ENCODE assay signal across 14 cellular contexts in the genomic region with DNA sequence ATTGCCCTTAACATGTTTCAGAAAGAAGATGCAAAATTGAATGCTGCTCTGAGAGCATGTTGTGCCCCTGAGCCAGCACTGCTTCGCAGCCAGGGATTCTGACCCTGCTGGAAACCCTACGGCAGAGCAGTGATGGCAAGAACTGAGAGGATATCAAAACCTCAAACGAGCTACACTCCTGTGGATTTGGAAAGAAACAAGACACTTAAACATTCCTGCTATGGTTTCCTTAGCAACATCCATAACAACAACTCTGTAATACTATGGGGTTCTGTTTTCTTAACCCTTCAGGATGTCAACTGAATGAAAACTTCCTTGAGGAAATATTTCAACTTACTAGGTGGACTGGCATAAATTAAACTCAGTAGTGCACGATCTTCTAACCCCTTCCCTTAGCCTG.
A peak's percentile ranks its signal among the peaks of the same experiment; 100 is the strongest.
DNase-seq lines count a peak whose midpoint lies in the region; ATAC-seq, FAIRE-seq and TF ChIP-seq lines count a peak whose summit lies in the region.
"Had no signal": no experiment of that assay in that cellular context is flagged by ENCODE, and none has a peak within 500 bp of the region (broad histone marks: within the 10 kb centered on the region; RNA-seq: fewer than 3 reads in every experiment).

No MANE protein-coding gene starts in this region.

- POLR2A ChIA-PET in AG04450 (lab: Yijun Ruan, JAX), result interaction anchor here (0.8 kb wide), 1 partner anchor 69 kb away, joined by 3 read pairs; no protein-coding TSS in a partner anchor
- POLR2A ChIA-PET in naive thymus-derived CD4-positive, alpha-beta T cell (lab: Charles Lee), result no interaction called here

- no peaks in the 10 kb centered on the region for H3K4me1 ChIP-seq in naive thymus-derived CD4-positive, alpha-beta T cell (ENCODE audit: control insufficient read depth in 2 of 2, insufficient read depth in 2 of 2, low read length in 2 of 2)
- H3K4me1 ChIP-seq: parathyroid adenoma had no signal

- DNase-seq in AG04450 (ENCODE audit: low read depth, low spot score), result peak; percentile 68
- DNase-seq in LoVo (ENCODE audit: low spot score), result peak; percentile 33
- peak; percentile 76 for DNase-seq in bronchial epithelial cell (ENCODE audit: low read depth)
- DNase-seq in left kidney (ENCODE audit: low read depth, low spot score), result peak; percentile 91
- no peak for DNase-seq in NCI-H524 (lab: John Stamatoyannopoulos, UW)
- DNase-seq in activated CD4-positive, CD25-positive, alpha-beta regulatory T cell (lab: John Stamatoyannopoulos, UW), result no peak
- DNase-seq in naive thymus-derived CD4-positive, alpha-beta T cell, result no peak
- DNase-seq: activated T-cell treated with anti-CD3 and anti-CD28 coated beads for 4 hours had no signal

- TF ChIP-seq CTCF in AG04450 (IDR thresholded peaks at IDR 0.05; ENCODE audit: low read depth, low read length), result no peak
- no peak for TF ChIP-seq CTCF in bronchial epithelial cell (IDR thresholded peaks at IDR 0.05; ENCODE audit: insufficient read depth, low read length, severe bottlenecking)

- H3K36me3 Mint-ChIP-seq in naive thymus-derived CD4-positive, alpha-beta T cell, result no peaks in the 10 kb centered on the region
- H3K36me3 Mint-ChIP-seq: CD14-positive monocyte, IgD-negative memory B cell had no signal

- no peaks in the 10 kb centered on the region for H3K36me3 ChIP-seq in bronchial epithelial cell (ENCODE audit: control insufficient read depth, insufficient read depth, low read length)
- H3K36me3 ChIP-seq in naive thymus-derived CD4-positive, alpha-beta T cell (ENCODE audit: control insufficient read depth in 2 of 3, insufficient read depth in 3 of 3, low read length in 3 of 3), result no peaks in the 10 kb centered on the region

- no peak overlapping the region for H3K27ac ChIP-seq in AG04450 (ENCODE audit: low read depth, low read length)
- H3K27ac ChIP-seq in naive thymus-derived CD4-positive, alpha-beta T cell (ENCODE audit: low read depth, low read length), result no peak overlapping the region
- H3K27ac ChIP-seq: coronary artery, parathyroid adenoma had no signal

- peaks cover 0 to 5% (median 0%) of the 10 kb centered on the region in 11 donors for H3K9me3 Mint-ChIP-seq in naive thymus-derived CD4-positive, alpha-beta T cell
- H3K9me3 Mint-ChIP-seq: CD14-positive monocyte, IgD-negative memory B cell had no signal

- CTCF ChIA-PET in AG04450 (lab: Charles Lee), result interaction anchor here (0.5 to 1.6 kb wide), 3 partner anchors 9 to 936 kb away, joined by 4 to 7 read pairs (median 4); no protein-coding TSS in a partner anchor
- CTCF ChIA-PET in naive thymus-derived CD4-positive, alpha-beta T cell (lab: Charles Lee), result no interaction called here

- no peak for ATAC-seq in HG03442 (IDR thresholded peaks at IDR 0.05; ENCODE audit: unreplicated experiment)
- ATAC-seq in naive thymus-derived CD4-positive, alpha-beta T cell, result no peak

- peaks cover 0 to 1% (median 0%) of the 10 kb centered on the region in 7 donors for H3K4me1 Mint-ChIP-seq in naive thymus-derived CD4-positive, alpha-beta T cell
- H3K4me1 Mint-ChIP-seq: IgD-negative memory B cell had no signal

- intact Hi-C loops in naive thymus-derived CD4-positive, alpha-beta T cell (cut with micrococcal nuclease), result no loop called here

- no peak overlapping the region for H3K27ac Mint-ChIP-seq in naive thymus-derived CD4-positive, alpha-beta T cell
- H3K27ac Mint-ChIP-seq: CD14-positive monocyte, IgD-negative memory B cell had no signal

- H3K4me3 ChIP-seq in AG04450 (ENCODE audit: low read depth, low read length) (0 out of 2 replicates have a peak overlapping the region, but pooled peaks have one; percentile 12), bronchial epithelial cell (ENCODE audit: low read depth, low read length) (no peak overlapping the region)
- H3K4me3 ChIP-seq in naive thymus-derived CD4-positive, alpha-beta T cell (ENCODE audit: low read length), result no peak overlapping the region
- H3K4me3 ChIP-seq: coronary artery had no signal

- H3K9me3 ChIP-seq in AG04450 (ENCODE audit: control insufficient read depth, insufficient read depth, low read length), result no peaks in the 10 kb centered on the region
- no peaks in the 10 kb centered on the region for H3K9me3 ChIP-seq in naive thymus-derived CD4-positive, alpha-beta T cell (ENCODE audit: control insufficient read depth in 2 of 3, low read length in 3 of 3)

- no peaks in the 10 kb centered on the region for H3K27me3 ChIP-seq in AG04450 (ENCODE audit: control insufficient read depth, insufficient read depth, low read length)
- no peaks in the 10 kb centered on the region for H3K27me3 ChIP-seq in bronchial epithelial cell (ENCODE audit: control insufficient read depth, insufficient read depth, low read length)
- H3K27me3 ChIP-seq in naive thymus-derived CD4-positive, alpha-beta T cell (ENCODE audit: control insufficient read depth in 2 of 2, insufficient read depth in 2 of 2, low read length in 2 of 2), result no peaks in the 10 kb centered on the region

- FAIRE-seq in bronchial epithelial cell (lab: Jason Lieb, UNC), result no peak
- FAIRE-seq: GM12891 had no signal

- H3K4me3 Mint-ChIP-seq in naive thymus-derived CD4-positive, alpha-beta T cell, result no peak overlapping the region
- H3K4me3 Mint-ChIP-seq: CD14-positive monocyte, IgD-negative memory B cell had no signal

- peaks cover 0 to 25% (median 11%) of the 10 kb centered on the region in 5 donors for H3K27me3 Mint-ChIP-seq in naive thymus-derived CD4-positive, alpha-beta T cell

Comparison
In these comparisons a context has a peak if more than half of its experiments do, and no peak if none do; other contexts are left out.
1. DNase-seq: peak in AG04450 (single experiment), LoVo (single experiment), bronchial epithelial cell (single experiment) and left kidney (single experiment); none in NCI-H524 (0 of 2), activated CD4-positive, CD25-positive, alpha-beta regulatory T cell (0 of 4) and naive thymus-derived CD4-positive, alpha-beta T cell (0 of 9).